Comparison of ENCODE assay signal across 19 cellular contexts in genomic region chr4:21001490-21001889, GRCh38.
"Had no signal": no experiment of that assay in that cellular context is flagged by ENCODE, and none has a peak within 500 bp of the region (broad histone marks: within the 10 kb centered on the region; RNA-seq: fewer than 3 reads in every experiment).

No MANE protein-coding gene starts in this region.

- ATAC-seq: foreskin keratinocyte, left cardiac atrium, lower lobe of right lung had no signal

- H3K4me3 Mint-ChIP-seq: activated B cell treated with CpG ODN at 0.5 μM for 24 hours; activated CD4-positive, alpha-beta memory T cell treated with anti-CD3 and anti-CD28 coated beads for 36 hours; activated naive CD4-positive, alpha-beta T cell treated with anti-CD3 and anti-CD28 coated beads for 36 hours; T-helper 2 cell treated with Interferon-gamma antibody and Interleukin-4, amounts not matched to agents 5 μg/mL and 100 μg/mL, for 36 hours had no signal

- H3K27me3 Mint-ChIP-seq: activated B cell treated with CpG ODN at 0.5 μM for 24 hours; activated CD4-positive, alpha-beta memory T cell treated with anti-CD3 and anti-CD28 coated beads for 36 hours had no signal

- H3K36me3 Mint-ChIP-seq: activated CD4-positive, alpha-beta memory T cell treated with anti-CD3 and anti-CD28 coated beads for 36 hours had no signal

- H3K4me1 Mint-ChIP-seq: activated B cell treated with CpG ODN at 0.5 μM for 24 hours had no signal

- DNase-seq: activated B cell treated with CpG ODN at 0.5 μM for 24 hours; activated CD4-positive, alpha-beta memory T cell treated with anti-CD3 and anti-CD28 coated beads for 36 hours; activated CD4-positive, alpha-beta T cell treated with anti-CD3 and anti-CD28 coated beads for 4 hours; activated naive CD4-positive, alpha-beta T cell treated with anti-CD3 and anti-CD28 coated beads for 36 hours; aorta; brain microvascular endothelial cell; central memory CD4-positive, alpha-beta T cell; colonic mucosa; foreskin keratinocyte; left cardiac atrium; lower lobe of right lung; midbrain; stimulated activated CD4-positive, alpha-beta T cell treated with anti-CD3 and anti-CD28 coated beads, Interleukin-12 subunit alpha, Interleukin-12 subunit beta, amount 100 ng/mL, for 4 hours; stimulated activated CD4-positive, alpha-beta T cell treated with anti-CD3 and anti-CD28 coated beads, Interleukin-1b, Interleukin-23, amount 100 ng/mL, for 48 hours; stimulated activated CD8-positive, alpha-beta memory T cell treated with anti-CD3 and anti-CD28 coated beads, Interleukin-4, amount 100 ng/mL, for 48 hours; stimulated activated naive CD4-positive, alpha-beta T cell treated with Interleukin-2 at 50 U/mL for 16 hours; thyroid gland had no signal

- H3K9me3 Mint-ChIP-seq: activated B cell treated with CpG ODN at 0.5 μM for 24 hours; activated CD4-positive, alpha-beta memory T cell treated with anti-CD3 and anti-CD28 coated beads for 36 hours had no signal

- H3K27ac Mint-ChIP-seq: activated B cell treated with CpG ODN at 0.5 μM for 24 hours; activated CD4-positive, alpha-beta memory T cell treated with anti-CD3 and anti-CD28 coated beads for 36 hours; activated naive CD4-positive, alpha-beta T cell treated with anti-CD3 and anti-CD28 coated beads for 36 hours; activated T-helper 2 cell treated with anti-CD3 and anti-CD28 coated beads, Interferon-gamma antibody, Interleukin-2, Interleukin-4, amounts not matched to agents 10 μg/mL and 5 μg/mL and 100 μg/mL, durations not matched to agents 14 hours and 24 hours and 36 hours; T-helper 2 cell treated with Interferon-gamma antibody and Interleukin-4, amounts not matched to agents 5 μg/mL and 100 μg/mL, for 36 hours had no signal
